Comparison of ENCODE assay signal across 17 cellular contexts in the genomic region with DNA sequence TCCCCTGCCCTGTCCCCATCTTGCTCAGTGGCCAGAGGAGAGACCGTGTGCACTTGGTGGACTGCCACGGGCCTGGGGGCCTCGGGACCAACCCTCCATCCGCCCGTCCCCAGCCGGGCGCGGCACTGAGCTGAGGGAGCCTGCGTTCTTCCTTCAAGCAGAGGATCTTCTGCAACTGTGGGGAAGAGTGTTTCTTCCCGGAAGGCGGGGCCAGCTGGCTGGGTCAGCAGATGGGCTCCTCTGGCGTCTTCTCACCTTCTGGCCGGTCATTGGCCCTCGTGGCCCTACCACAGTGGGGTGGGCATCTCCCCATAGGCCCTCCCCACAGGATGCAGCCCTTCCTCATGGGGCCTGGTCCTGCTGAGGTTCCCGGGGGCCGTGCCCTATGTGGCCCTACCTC. TPM values are rescaled to one million over a fixed set of nuclear protein-coding genes. Genes with fewer than 3 reads are reported as not detected.
DNase-seq lines count a peak whose midpoint lies in the region; ATAC-seq and TF ChIP-seq lines count a peak whose summit lies in the region.
"Had no signal": no experiment of that assay in that cellular context is flagged by ENCODE, and none has a peak within 500 bp of the region (broad histone marks: within the 10 kb centered on the region; RNA-seq: fewer than 3 reads in every experiment).

No MANE protein-coding gene starts in this region.

- no peaks in the 10 kb centered on the region for H3K9me2 ChIP-seq in PC-9 (ENCODE audit: insufficient read depth)

- no peaks in the 10 kb centered on the region for H3K9me3 Mint-ChIP-seq in effector memory CD8-positive, alpha-beta T cell
- H3K9me3 Mint-ChIP-seq in stimulated activated naive B cell treated with anti-CD40 and anti-IgM and Interleukin-4, amounts not matched to agents 10 μg/mL and 1 μg/mL and 100 μg/mL, for 72 hours: no peaks in the 10 kb centered on the region
- H3K9me3 Mint-ChIP-seq: CD4-positive, alpha-beta memory T cell; neural crest cell had no signal

- peaks cover 83% of the 10 kb centered on the region for H3K4me1 ChIP-seq in lower lobe of right lung
- H3K4me1 ChIP-seq in thyroid gland: peaks cover 73 to 99% of the 10 kb centered on the region in 2 donors
- no peaks in the 10 kb centered on the region for H3K4me1 ChIP-seq in PC-9 (replicated peaks; ENCODE audit: insufficient read depth)

- no peak for TF ChIP-seq CTCF in RWPE1 (conservative IDR thresholded peaks at IDR 0.05; ENCODE audit: low read depth)
- TF ChIP-seq CTCF in lower lobe of right lung (IDR thresholded peaks at IDR 0.05): no peak
- no peak for TF ChIP-seq CTCF in thyroid gland (IDR thresholded peaks at IDR 0.05)
- TF ChIP-seq CTCF in PC-9 (conservative IDR thresholded peaks at IDR 0.05): no peak

- H3K27ac Mint-ChIP-seq in effector memory CD8-positive, alpha-beta T cell: peak overlapping the region in 1 of 2 donors; percentile 59
- H3K27ac Mint-ChIP-seq in stimulated activated naive B cell treated with anti-CD40 and anti-IgM and Interleukin-4, amounts not matched to agents 10 μg/mL and 1 μg/mL and 100 μg/mL, for 72 hours: no peak overlapping the region
- H3K27ac Mint-ChIP-seq: CD4-positive, alpha-beta memory T cell had no signal

- no peak overlapping the region for H3K4me3 ChIP-seq in lower lobe of right lung
- no peak overlapping the region for H3K4me3 ChIP-seq in thyroid gland (replicated peaks in 1 of 3)
- no peak overlapping the region for H3K4me3 ChIP-seq in PC-9
- H3K4me3 ChIP-seq: smooth muscle cell, uterus had no signal

- H3K9me3 ChIP-seq in lower lobe of right lung: no peaks in the 10 kb centered on the region
- H3K9me3 ChIP-seq in thyroid gland: no peaks in the 10 kb centered on the region
- H3K9me3 ChIP-seq in PC-9 (ENCODE audit: insufficient read depth, low read depth): no peaks in the 10 kb centered on the region
- H3K9me3 ChIP-seq: uterus had no signal

- H3K27ac ChIP-seq in RWPE1 (peak overlapping the region; percentile 99), lower lobe of right lung (peak overlapping the region; percentile 76), thyroid gland (peak overlapping the region in 2 of 3 donors; percentile 32 to 61), PC-9 (no peak overlapping the region)
- H3K27ac ChIP-seq: uterus, VCaP had no signal

- no peaks in the 10 kb centered on the region for H3K27me3 Mint-ChIP-seq in effector memory CD8-positive, alpha-beta T cell
- H3K27me3 Mint-ChIP-seq in stimulated activated naive B cell treated with anti-CD40 and anti-IgM and Interleukin-4, amounts not matched to agents 10 μg/mL and 1 μg/mL and 100 μg/mL, for 72 hours: peaks cover 4 to 32% of the 10 kb centered on the region in 2 donors
- H3K27me3 Mint-ChIP-seq: CD4-positive, alpha-beta memory T cell had no signal

- POLR2A ChIA-PET in RWPE1 (lab: Yijun Ruan, JAX; ENCODE audit: low non-redundant PET): no interaction called here
- POLR2A ChIA-PET in PC-9 (lab: Charles Lee; ENCODE audit: unreplicated experiment): no interaction called here

- H3K4me3 Mint-ChIP-seq in effector memory CD8-positive, alpha-beta T cell: peak overlapping the region; percentile 38 to 49
- no peak overlapping the region for H3K4me3 Mint-ChIP-seq in stimulated activated naive B cell treated with anti-CD40 and anti-IgM and Interleukin-4, amounts not matched to agents 10 μg/mL and 1 μg/mL and 100 μg/mL, for 72 hours
- H3K4me3 Mint-ChIP-seq: neural crest cell had no signal

- no peaks in the 10 kb centered on the region for H3F3A ChIP-seq in PC-9 (ENCODE audit: insufficient read depth, low read depth)

- H3K36me3 ChIP-seq in lower lobe of right lung: no peaks in the 10 kb centered on the region
- no peaks in the 10 kb centered on the region for H3K36me3 ChIP-seq in thyroid gland
- no peaks in the 10 kb centered on the region for H3K36me3 ChIP-seq in PC-9 (ENCODE audit: low read depth)
- H3K36me3 ChIP-seq: uterus had no signal

- ATAC-seq in effector memory CD8-positive, alpha-beta T cell (replicated peaks): no peak
- no peak for ATAC-seq in lower lobe of right lung
- ATAC-seq in stimulated activated naive B cell treated with anti-CD40 and anti-IgM and Interleukin-4, amounts not matched to agents 10 μg/mL and 1 μg/mL and 100 μg/mL, for 72 hours (replicated peaks): no peak
- ATAC-seq: left lobe of liver had no signal

- peaks cover 7% of the 10 kb centered on the region for H3K36me3 Mint-ChIP-seq in effector memory CD8-positive, alpha-beta T cell (ENCODE audit: insufficient read depth)
- H3K36me3 Mint-ChIP-seq in stimulated activated naive B cell treated with anti-CD40 and anti-IgM and Interleukin-4, amounts not matched to agents 10 μg/mL and 1 μg/mL and 100 μg/mL, for 72 hours: no peaks in the 10 kb centered on the region
- H3K36me3 Mint-ChIP-seq: CD4-positive, alpha-beta memory T cell had no signal

- no peak for TF ChIP-seq POLR2A in thyroid gland (IDR thresholded peaks at IDR 0.05)

- no peak overlapping the region for H2AFZ ChIP-seq in PC-9

- DNase-seq in RWPE1 (ENCODE audit: low spot score) (no peak), lower lobe of right lung (peak; percentile 76), thyroid gland (peak in 1 of 2 donors; percentile 28), PC-9 (no peak)
- DNase-seq in effector memory CD8-positive, alpha-beta T cell: no peak
- no peak for DNase-seq in activated CD8-positive, alpha-beta memory T cell treated with anti-CD3 and anti-CD28 coated beads, Interleukin-2, amount 50 U/mL, for 4 hours
- no peak for DNase-seq in stimulated activated naive B cell treated with anti-CD40 and anti-IgM and Interleukin-4, amounts not matched to agents 10 μg/mL and 1 μg/mL and 100 μg/mL, for 72 hours
- no peak for DNase-seq in stimulated activated CD4-positive, alpha-beta T cell treated with anti-CD3 and anti-CD28 coated beads, Interleukin-12 subunit alpha, Interleukin-12 subunit beta, amount 100 ng/mL, for 4 hours
- DNase-seq: CD4-positive, alpha-beta memory T cell; hippocampal formation; NCI-H1105; NCI-H2227 treated with DMSO at 0.1 percent for 48 hours; uterus had no signal

- H3K79me2 ChIP-seq in PC-9 (ENCODE audit: low read depth): peaks cover 100% of the 10 kb centered on the region

- WGBS in thyroid gland, 2 donors: 76 to 85% methylated on average over 14 of the region's 16 CpGs

- intact Hi-C loops in lower lobe of right lung (cut with DNase I): no loop called here
- intact Hi-C loops in thyroid gland (cut with DNase I): no loop called here
- intact Hi-C loops in PC-9 (cut with micrococcal nuclease; ENCODE audit: unreplicated experiment): no loop called here

- H3K27me3 ChIP-seq in lower lobe of right lung (ENCODE audit: low read depth) (no peaks in the 10 kb centered on the region), thyroid gland (no peaks in the 10 kb centered on the region), PC-9 (ENCODE audit: insufficient read depth, low read depth) (no peaks in the 10 kb centered on the region)
- H3K27me3 ChIP-seq: uterus had no signal

- H3K4me2 ChIP-seq in PC-9: no peak overlapping the region
- H3K4me2 ChIP-seq: smooth muscle cell had no signal

- CTCF ChIA-PET in RWPE1 (lab: Yijun Ruan, JAX) (no interaction called here), PC-9 (lab: Charles Lee) (no interaction called here)

- BruUV-seq in PC-9 (replicated peaks; lab: Mats Ljungman, UMichigan): no TSS peak

- peaks cover 32 to 36% of the 10 kb centered on the region in 2 donors for H3K4me1 Mint-ChIP-seq in effector memory CD8-positive, alpha-beta T cell (ENCODE audit: low read depth in 2 of 2)
- H3K4me1 Mint-ChIP-seq in stimulated activated naive B cell treated with anti-CD40 and anti-IgM and Interleukin-4, amounts not matched to agents 10 μg/mL and 1 μg/mL and 100 μg/mL, for 72 hours: peaks cover 27 to 39% of the 10 kb centered on the region in 2 donors

- H4K20me1 ChIP-seq in PC-9 (ENCODE audit: insufficient read depth): peaks cover 91% of the 10 kb centered on the region

RNA-seq across cellular contexts. Expression of gene RXRA, which starts 17.4 kb away (rescaled TPM):
- total RNA-seq in lower lobe of right lung (85.7 TPM), thyroid gland (10 to 100 TPM; 39.4 to 81.3 (median 67.4) TPM), PC-9 (2021) (116 and 146 TPM in 2 replicates)

Comparison
In these comparisons a context has a peak if more than half of its experiments do, and no peak if none do; other contexts are left out.
1. H3K4me3 Mint-ChIP-seq: peak in effector memory CD8-positive, alpha-beta T cell (2 of 2); none in stimulated activated naive B cell treated with anti-CD40 and anti-IgM and Interleukin-4, amounts not matched to agents 10 μg/mL and 1 μg/mL and 100 μg/mL, for 72 hours (0 of 2).